Comparison of ENCODE assay signal across 1 cellular context in genomic region chr6:107579413-107579812, GRCh38.
TF ChIP-seq lines count a peak whose summit lies in the region.

No MANE protein-coding gene starts in this region.

TF ChIP-seq in GM23338, 12 proteins besides CTCF, POLR2A, EP300 and RAD21 (continued from another document):
- TF ChIP-seq, protein P1, sequence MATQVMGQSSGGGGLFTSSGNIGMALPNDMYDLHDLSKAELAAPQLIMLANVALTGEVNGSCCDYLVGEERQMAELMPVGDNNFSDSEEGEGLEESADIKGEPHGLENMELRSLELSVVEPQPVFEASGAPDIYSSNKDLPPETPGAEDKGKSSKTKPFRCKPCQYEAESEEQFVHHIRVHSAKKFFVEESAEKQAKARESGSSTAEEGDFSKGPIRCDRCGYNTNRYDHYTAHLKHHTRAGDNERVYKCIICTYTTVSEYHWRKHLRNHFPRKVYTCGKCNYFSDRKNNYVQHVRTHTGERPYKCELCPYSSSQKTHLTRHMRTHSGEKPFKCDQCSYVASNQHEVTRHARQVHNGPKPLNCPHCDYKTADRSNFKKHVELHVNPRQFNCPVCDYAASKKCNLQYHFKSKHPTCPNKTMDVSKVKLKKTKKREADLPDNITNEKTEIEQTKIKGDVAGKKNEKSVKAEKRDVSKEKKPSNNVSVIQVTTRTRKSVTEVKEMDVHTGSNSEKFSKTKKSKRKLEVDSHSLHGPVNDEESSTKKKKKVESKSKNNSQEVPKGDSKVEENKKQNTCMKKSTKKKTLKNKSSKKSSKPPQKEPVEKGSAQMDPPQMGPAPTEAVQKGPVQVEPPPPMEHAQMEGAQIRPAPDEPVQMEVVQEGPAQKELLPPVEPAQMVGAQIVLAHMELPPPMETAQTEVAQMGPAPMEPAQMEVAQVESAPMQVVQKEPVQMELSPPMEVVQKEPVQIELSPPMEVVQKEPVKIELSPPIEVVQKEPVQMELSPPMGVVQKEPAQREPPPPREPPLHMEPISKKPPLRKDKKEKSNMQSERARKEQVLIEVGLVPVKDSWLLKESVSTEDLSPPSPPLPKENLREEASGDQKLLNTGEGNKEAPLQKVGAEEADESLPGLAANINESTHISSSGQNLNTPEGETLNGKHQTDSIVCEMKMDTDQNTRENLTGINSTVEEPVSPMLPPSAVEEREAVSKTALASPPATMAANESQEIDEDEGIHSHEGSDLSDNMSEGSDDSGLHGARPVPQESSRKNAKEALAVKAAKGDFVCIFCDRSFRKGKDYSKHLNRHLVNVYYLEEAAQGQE (IDR thresholded peaks at IDR 0.05; ENCODE audit: unreplicated experiment), result no peak
- TF ChIP-seq CREB1 (CRISPR knock-in tag; IDR thresholded peaks at IDR 0.05; ENCODE audit: low read depth) (no peak), EZH2 (IDR thresholded peaks at IDR 0.05; ENCODE audit: low read depth, unreplicated experiment) (no peak)
- TF ChIP-seq, protein P2, sequence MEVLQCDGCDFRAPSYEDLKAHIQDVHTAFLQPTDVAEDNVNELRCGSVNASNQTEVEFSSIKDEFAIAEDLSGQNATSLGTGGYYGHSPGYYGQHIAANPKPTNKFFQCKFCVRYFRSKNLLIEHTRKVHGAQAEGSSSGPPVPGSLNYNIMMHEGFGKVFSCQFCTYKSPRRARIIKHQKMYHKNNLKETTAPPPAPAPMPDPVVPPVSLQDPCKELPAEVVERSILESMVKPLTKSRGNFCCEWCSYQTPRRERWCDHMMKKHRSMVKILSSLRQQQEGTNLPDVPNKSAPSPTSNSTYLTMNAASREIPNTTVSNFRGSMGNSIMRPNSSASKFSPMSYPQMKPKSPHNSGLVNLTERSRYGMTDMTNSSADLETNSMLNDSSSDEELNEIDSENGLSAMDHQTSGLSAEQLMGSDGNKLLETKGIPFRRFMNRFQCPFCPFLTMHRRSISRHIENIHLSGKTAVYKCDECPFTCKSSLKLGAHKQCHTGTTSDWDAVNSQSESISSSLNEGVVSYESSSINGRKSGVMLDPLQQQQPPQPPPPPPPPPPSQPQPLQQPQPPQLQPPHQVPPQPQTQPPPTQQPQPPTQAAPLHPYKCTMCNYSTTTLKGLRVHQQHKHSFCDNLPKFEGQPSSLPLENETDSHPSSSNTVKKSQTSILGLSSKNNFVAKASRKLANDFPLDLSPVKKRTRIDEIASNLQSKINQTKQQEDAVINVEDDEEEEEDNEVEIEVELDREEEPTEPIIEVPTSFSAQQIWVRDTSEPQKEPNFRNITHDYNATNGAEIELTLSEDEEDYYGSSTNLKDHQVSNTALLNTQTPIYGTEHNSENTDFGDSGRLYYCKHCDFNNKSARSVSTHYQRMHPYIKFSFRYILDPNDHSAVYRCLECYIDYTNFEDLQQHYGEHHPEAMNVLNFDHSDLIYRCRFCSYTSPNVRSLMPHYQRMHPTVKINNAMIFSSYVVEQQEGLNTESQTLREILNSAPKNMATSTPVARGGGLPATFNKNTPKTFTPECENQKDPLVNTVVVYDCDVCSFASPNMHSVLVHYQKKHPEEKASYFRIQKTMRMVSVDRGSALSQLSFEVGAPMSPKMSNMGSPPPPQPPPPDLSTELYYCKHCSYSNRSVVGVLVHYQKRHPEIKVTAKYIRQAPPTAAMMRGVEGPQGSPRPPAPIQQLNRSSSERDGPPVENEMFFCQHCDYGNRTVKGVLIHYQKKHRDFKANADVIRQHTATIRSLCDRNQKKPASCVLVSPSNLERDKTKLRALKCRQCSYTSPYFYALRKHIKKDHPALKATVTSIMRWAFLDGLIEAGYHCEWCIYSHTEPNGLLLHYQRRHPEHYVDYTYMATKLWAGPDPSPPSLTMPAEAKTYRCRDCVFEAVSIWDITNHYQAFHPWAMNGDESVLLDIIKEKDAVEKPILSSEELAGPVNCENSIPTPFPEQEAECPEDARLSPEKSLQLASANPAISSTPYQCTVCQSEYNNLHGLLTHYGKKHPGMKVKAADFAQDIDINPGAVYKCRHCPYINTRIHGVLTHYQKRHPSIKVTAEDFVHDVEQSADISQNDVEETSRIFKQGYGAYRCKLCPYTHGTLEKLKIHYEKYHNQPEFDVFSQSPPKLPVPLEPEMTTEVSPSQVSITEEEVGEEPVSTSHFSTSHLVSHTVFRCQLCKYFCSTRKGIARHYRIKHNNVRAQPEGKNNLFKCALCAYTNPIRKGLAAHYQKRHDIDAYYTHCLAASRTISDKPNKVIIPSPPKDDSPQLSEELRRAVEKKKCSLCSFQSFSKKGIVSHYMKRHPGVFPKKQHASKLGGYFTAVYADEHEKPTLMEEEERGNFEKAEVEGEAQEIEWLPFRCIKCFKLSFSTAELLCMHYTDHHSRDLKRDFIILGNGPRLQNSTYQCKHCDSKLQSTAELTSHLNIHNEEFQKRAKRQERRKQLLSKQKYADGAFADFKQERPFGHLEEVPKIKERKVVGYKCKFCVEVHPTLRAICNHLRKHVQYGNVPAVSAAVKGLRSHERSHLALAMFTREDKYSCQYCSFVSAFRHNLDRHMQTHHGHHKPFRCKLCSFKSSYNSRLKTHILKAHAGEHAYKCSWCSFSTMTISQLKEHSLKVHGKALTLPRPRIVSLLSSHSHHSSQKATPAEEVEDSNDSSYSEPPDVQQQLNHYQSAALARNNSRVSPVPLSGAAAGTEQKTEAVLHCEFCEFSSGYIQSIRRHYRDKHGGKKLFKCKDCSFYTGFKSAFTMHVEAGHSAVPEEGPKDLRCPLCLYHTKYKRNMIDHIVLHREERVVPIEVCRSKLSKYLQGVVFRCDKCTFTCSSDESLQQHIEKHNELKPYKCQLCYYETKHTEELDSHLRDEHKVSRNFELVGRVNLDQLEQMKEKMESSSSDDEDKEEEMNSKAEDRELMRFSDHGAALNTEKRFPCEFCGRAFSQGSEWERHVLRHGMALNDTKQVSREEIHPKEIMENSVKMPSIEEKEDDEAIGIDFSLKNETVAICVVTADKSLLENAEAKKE (CRISPR knock-in tag; IDR thresholded peaks at IDR 0.05), result no peak
